Comparison of ENCODE assay signal across 9 cellular contexts in genomic region chr1:203291201-203292096, GRCh38. TPM values are rescaled to one million over a fixed set of nuclear protein-coding genes. Genes with fewer than 3 reads are reported as not detected.
DNase-seq lines count a peak whose midpoint lies in the region; ATAC-seq and TF ChIP-seq lines count a peak whose summit lies in the region.
"Had no signal": no experiment of that assay in that cellular context is flagged by ENCODE, and none has a peak within 500 bp of the region (broad histone marks: within the 10 kb centered on the region; RNA-seq: fewer than 3 reads in every experiment).

No MANE protein-coding gene starts in this region.

- H4K20me1 ChIP-seq in DOHH2 (ENCODE audit: control insufficient read depth, insufficient read depth, low read depth, low read length) (no peaks in the 10 kb centered on the region), PC-3 (ENCODE audit: low read length) (no peaks in the 10 kb centered on the region)

- TF ChIP-seq CTCF in DOHH2 (IDR thresholded peaks at IDR 0.05; ENCODE audit: low read depth, low read length, poor library complexity, severe bottlenecking) (no peak), PC-3 (conservative IDR thresholded peaks at IDR 0.05; ENCODE audit: low read depth, low read length) (no peak)

- POLR2A ChIA-PET in PC-3 (lab: Charles Lee; ENCODE audit: unreplicated experiment) = no interaction called here

- H3K36me3 ChIP-seq in DOHH2 (ENCODE audit: control insufficient read depth, low read length) = peaks cover 13% of the 10 kb centered on the region
- no peaks in the 10 kb centered on the region for H3K36me3 ChIP-seq in PC-3 (ENCODE audit: low read depth, low read length)

- DNase-seq in NCI-H82 treated with DMSO at 0.1 percent for 48 hours (lab: John Stamatoyannopoulos, UW; ENCODE audit: unreplicated experiment) = peak; percentile 46
- peak; percentile 62 for DNase-seq in globus pallidus (ENCODE audit: low spot score)
- peak; percentile 54 for DNase-seq in retina
- DNase-seq in activated CD8-positive, alpha-beta memory T cell treated with anti-CD3 and anti-CD28 coated beads for 24 hours = no peak
- no peak for DNase-seq in PC-3
- no peak for DNase-seq in H4 (ENCODE audit: low spot score)
- DNase-seq: stimulated activated CD4-positive, alpha-beta T cell treated with anti-CD3 and anti-CD28 coated beads, Interleukin-1b, Interleukin-23, amount 100 ng/mL, for 48 hours had no signal

- intact Hi-C loops in PC-3 (cut with micrococcal nuclease) = no loop called here

- peaks cover 36% of the 10 kb centered on the region for H3F3A ChIP-seq in DOHH2 (ENCODE audit: control insufficient read depth, insufficient read depth)
- no peaks in the 10 kb centered on the region for H3F3A ChIP-seq in PC-3 (ENCODE audit: low read length, unreplicated experiment)

- H3K79me2 ChIP-seq in DOHH2 (ENCODE audit: control insufficient read depth, low read length) = 0 out of 2 replicates have a peak, but pooled peaks cover 3% of the 10 kb centered on the region
- no peaks in the 10 kb centered on the region for H3K79me2 ChIP-seq in PC-3 (ENCODE audit: low read length)

- H3K9me2 ChIP-seq in DOHH2 (replicated peaks; ENCODE audit: control insufficient read depth, low read length) (no peaks in the 10 kb centered on the region), PC-3 (replicated peaks; ENCODE audit: low read length) (no peaks in the 10 kb centered on the region)

- H3K9ac ChIP-seq in PC-3 (ENCODE audit: low read length) = no peak overlapping the region

- H3K27ac ChIP-seq in DOHH2 (ENCODE audit: low read depth, low read length) (peak overlapping the region; percentile 98), PC-3 (ENCODE audit: low read length) (no peak overlapping the region)

- no TSS peak for BruUV-seq in PC-3 (replicated peaks; lab: Mats Ljungman, UMichigan)

- ATAC-seq in GM18858 (IDR thresholded peaks at IDR 0.05; ENCODE audit: unreplicated experiment) (no peak), PC-3 (no peak)

- CTCF ChIA-PET in PC-3 (lab: Charles Lee) = no interaction called here

- no peak overlapping the region for H2AFZ ChIP-seq in PC-3 (ENCODE audit: low read length)

- H3K4me3 ChIP-seq in DOHH2 (ENCODE audit: low read length) (peak overlapping the region; percentile 72), PC-3 (ENCODE audit: low read length) (no peak overlapping the region)

- H3K27me3 ChIP-seq in DOHH2 (ENCODE audit: control insufficient read depth, low read length) (no peaks in the 10 kb centered on the region), PC-3 (ENCODE audit: low read length) (peaks cover 53% of the 10 kb centered on the region)

- H3K4me2 ChIP-seq in DOHH2 (ENCODE audit: low read length) = peak overlapping the region; percentile 95
- no peak overlapping the region for H3K4me2 ChIP-seq in PC-3 (ENCODE audit: low read length)

- H3K4me1 ChIP-seq in DOHH2 (ENCODE audit: control insufficient read depth, low read length) (peaks cover 96% of the 10 kb centered on the region), PC-3 (ENCODE audit: insufficient read depth, low read length) (no peaks in the 10 kb centered on the region; the same call in 1 of the 2 replicates)

- H3K9me3 ChIP-seq in DOHH2 (ENCODE audit: control insufficient read depth, insufficient read depth, low read length) (no peaks in the 10 kb centered on the region), PC-3 (ENCODE audit: low read length) (no peaks in the 10 kb centered on the region)

RNA-seq across cellular contexts. Expression of gene BTG2, which starts 13.9 kb away (rescaled TPM):
- 2.2 and 2.4 TPM in 2 replicates for total RNA-seq in PC-3 (2014; rRNA removed)
- 11.2 and 11.7 TPM in 2 replicates for total RNA-seq in H4 (2014; rRNA removed; shearing (Covaris generic))

RNA-seq across cellular contexts. Expression of gene FMOD, which starts 59.5 kb away (rescaled TPM):
- not detected in 2 replicates for total RNA-seq in PC-3 (2014; rRNA removed)
- total RNA-seq in H4 (2014; rRNA removed; shearing (Covaris generic)) = 0.10 TPM in 1 of 2 replicates, not detected in the other

Comparison
In these comparisons a context has a peak if more than half of its experiments do, and no peak if none do; other contexts are left out.
1. DNase-seq: peak in NCI-H82 treated with DMSO at 0.1 percent for 48 hours (single experiment), globus pallidus (single experiment) and retina (single experiment); none in activated CD8-positive, alpha-beta memory T cell treated with anti-CD3 and anti-CD28 coated beads for 24 hours (single experiment), PC-3 (single experiment) and H4 (single experiment).